In genomic region chr6:16769131-16769985, GRCh38 we compare ENCODE assay signal across 8 cellular contexts. TPM values are rescaled to one million over a fixed set of nuclear protein-coding genes. Genes with fewer than 3 reads are reported as not detected.
DNase-seq lines count a peak whose midpoint lies in the region; ATAC-seq, FAIRE-seq and TF ChIP-seq lines count a peak whose summit lies in the region.

No MANE protein-coding gene starts in this region.

- no peaks in the 10 kb centered on the region for H3K27me3 ChIP-seq in A673 (replicated peaks; ENCODE audit: insufficient read depth, low read depth, low read length, poor library complexity)
- H3K27me3 ChIP-seq in HCT116 (ENCODE audit: insufficient read depth, low read length) = no peaks in the 10 kb centered on the region
- no peaks in the 10 kb centered on the region for H3K27me3 ChIP-seq in keratinocyte (ENCODE audit: control insufficient read depth, extremely low read depth, insufficient read depth, low read length)

- H3K36me3 ChIP-seq in A673 (ENCODE audit: insufficient read depth, low read length, poor library complexity, severe bottlenecking) (no peaks in the 10 kb centered on the region), HCT116 (ENCODE audit: control insufficient read depth in 1 of 2, insufficient read depth in 2 of 2, low read length in 2 of 2) (no peaks in the 10 kb centered on the region), keratinocyte (ENCODE audit: control insufficient read depth in 2 of 2, extremely low read depth in 1 of 2, insufficient read depth in 2 of 2, low read length in 2 of 2) (no peaks in the 10 kb centered on the region)

- no peak for TF ChIP-seq RAD21 in HCT116 (IDR thresholded peaks at IDR 0.05; ENCODE audit: low read depth)

- RAD21 ChIA-PET in HCT116 (lab: Charles Lee; ENCODE audit: low non-redundant PET in 1 of 2, low total read pairs in 2 of 2, uncharacterized antibody in 2 of 2, unreplicated experiment in 2 of 2) = interaction anchor here (0.5 to 0.7 kb wide), 3 partner anchors 43 to 1085 kb away, joined by 3 to 4 read pairs (median 3); no protein-coding TSS in a partner anchor

- POLR2A ChIA-PET in A673 (lab: Charles Lee; ENCODE audit: low non-redundant PET) (no interaction called here), HCT116 (lab: Charles Lee) (interaction anchor here (1.0 to 1.2 kb wide), 2 partner anchors 35 to 57 kb away, joined by 3 to 4 read pairs; no protein-coding TSS in a partner anchor)

- H3K27ac ChIP-seq in A673 (ENCODE audit: low read depth, low read length, poor library complexity, severe bottlenecking) (no peak overlapping the region), HCT116 (ENCODE audit: low read depth, low read length) (peak overlapping the region; percentile 70), keratinocyte (ENCODE audit: control insufficient read depth, insufficient read depth, low read length) (peak overlapping the region; percentile 61)

- H3K9me3 ChIP-seq in A673 (ENCODE audit: low read depth, low read length, poor library complexity, severe bottlenecking) (no peaks in the 10 kb centered on the region), HCT116 (ENCODE audit: control insufficient read depth in 1 of 2, insufficient read depth in 1 of 2, low read depth in 1 of 2, low read length in 2 of 2) (no peaks in the 10 kb centered on the region), keratinocyte (ENCODE audit: control insufficient read depth, low read depth, low read length) (no peaks in the 10 kb centered on the region)

- CTCF ChIA-PET in A673 (lab: Charles Lee) = interaction anchor here (0.9 kb wide), 1 partner anchor 196 kb away, joined by 3 read pairs; no protein-coding TSS in a partner anchor
- CTCF ChIA-PET in HCT116 (lab: Charles Lee) = interaction anchor here (1.0 to 2.1 kb wide), 3 partner anchors 196 to 317 kb away, joined by 3 to 9 read pairs (median 3); no protein-coding TSS in a partner anchor

- intact Hi-C loops in A673 (cut with micrococcal nuclease; ENCODE audit: unreplicated experiment) (loop anchor here (10.0 kb wide), 1 partner anchor 105 kb away; no protein-coding TSS in a partner anchor), HCT116 (cut with micrococcal nuclease) (no loop called here)

- no peaks in the 10 kb centered on the region for H3K9me1 ChIP-seq in keratinocyte (ENCODE audit: control insufficient read depth, extremely low read depth, insufficient read depth, low read length)

- H4K20me1 ChIP-seq in HCT116 (ENCODE audit: insufficient read depth) = no peaks in the 10 kb centered on the region
- no peaks in the 10 kb centered on the region for H4K20me1 ChIP-seq in keratinocyte (ENCODE audit: control insufficient read depth, extremely low read depth, insufficient read depth, low read length)

- peak overlapping the region; percentile 30 for H3K4me3 Mint-ChIP-seq in activated naive CD8-positive, alpha-beta T cell

- TF ChIP-seq POLR2A in HCT116 (IDR thresholded peaks at IDR 0.05; ENCODE audit: borderline replicate concordance, extremely low read depth, insufficient read depth, insufficient read length) = no peak

- no peak overlapping the region for H3K4me3 ChIP-seq in A673 (ENCODE audit: low read depth, low read length, poor library complexity, severe bottlenecking)
- H3K4me3 ChIP-seq in HCT116 (replicated peaks in 1 of 2; ENCODE audit: low read depth in 1 of 2, low read length in 2 of 2) = peak overlapping the region in 1 of 2 experiments; percentile 38; a peak in 2 of 4 replicates
- H3K4me3 ChIP-seq in keratinocyte (ENCODE audit: control insufficient read depth in 2 of 3, extremely low read depth in 1 of 3, insufficient read depth in 2 of 3, low read depth in 1 of 3, low read length in 3 of 3) = peak overlapping the region in 1 of 3 experiments; percentile 47

- dilution Hi-C loops in keratinocyte (cut with MboI; ENCODE audit: extremely low pct_ligation_motif_present, low sequenced_read_pairs) = no loop called here

- H3K9ac ChIP-seq in HCT116 (ENCODE audit: low read length) (peak overlapping the region; percentile 33), keratinocyte (ENCODE audit: control insufficient read depth, extremely low read depth, insufficient read depth, low read length) (peak overlapping the region; percentile 10)

- DNase-seq in A673 (ENCODE audit: low spot score) (peak; percentile 93), HCT116 (ENCODE audit: low read depth, low spot score) (peak; percentile 84), keratinocyte (ENCODE audit: low read depth, low spot score) (no peak), NCI-H2081 treated with DMSO at 0.1 percent for 48 hours (lab: John Stamatoyannopoulos, UW) (no peak), NCI-H2029 treated with DMSO at 0.1 percent for 48 hours (lab: John Stamatoyannopoulos, UW) (no peak)
- peak; percentile 30 for DNase-seq in stimulated activated CD8-positive, alpha-beta memory T cell treated with anti-CD3 and anti-CD28 coated beads, Interleukin-12 subunit alpha, Interleukin-12 subunit beta, amount 100 ng/mL, for 24 hours (ENCODE audit: extremely low read depth)

- peak; percentile 86 for FAIRE-seq in keratinocyte (lab: Jason Lieb, UNC)

- no peaks in the 10 kb centered on the region for H3K27me3 Mint-ChIP-seq in activated naive CD8-positive, alpha-beta T cell

- H3K9me2 ChIP-seq in HCT116 (ENCODE audit: insufficient read depth) = no peaks in the 10 kb centered on the region

- H3K4me1 ChIP-seq in A673 (ENCODE audit: insufficient read depth, low read length, poor library complexity, severe bottlenecking) (peaks cover 63% of the 10 kb centered on the region), HCT116 (ENCODE audit: control insufficient read depth in 1 of 2, insufficient read depth in 2 of 2, low read length in 2 of 2) (peaks cover 63 to 73% of the 10 kb centered on the region in 2 experiments), keratinocyte (ENCODE audit: control insufficient read depth, extremely low read depth, insufficient read depth, low read length) (peaks cover 42% of the 10 kb centered on the region)

- peak overlapping the region; percentile 49 for H2AFZ ChIP-seq in HCT116 (ENCODE audit: low read depth, low read length, poor library complexity, severe bottlenecking)
- H2AFZ ChIP-seq in keratinocyte (ENCODE audit: control insufficient read depth, low read length) = no peak overlapping the region

- H3K79me2 ChIP-seq in HCT116 (ENCODE audit: insufficient read depth, low read length) = no peaks in the 10 kb centered on the region
- no peaks in the 10 kb centered on the region for H3K79me2 ChIP-seq in keratinocyte (ENCODE audit: control insufficient read depth, insufficient read depth, low read length)

- ATAC-seq in HCT116 (peak; percentile 78), SK-N-SH treated with all-trans-retinoic acid at 6 μM for 48 hours (peak; percentile 70)

- BruUV-seq in A673 (replicated peaks; lab: Mats Ljungman, UMichigan) (no TSS peak), HCT116 (replicated peaks; lab: Mats Ljungman, UMichigan) (no TSS peak)

- H3K4me1 Mint-ChIP-seq in activated naive CD8-positive, alpha-beta T cell (ENCODE audit: low read depth) = peaks cover 75% of the 10 kb centered on the region

- peak overlapping the region; percentile 6 for H3K27ac Mint-ChIP-seq in activated naive CD8-positive, alpha-beta T cell

- TF ChIP-seq CTCF in A673 (conservative IDR thresholded peaks at IDR 0.05; ENCODE audit: low read depth, low read length) (no peak), HCT116 (IDR thresholded peaks at IDR 0.05 in 2 of 3, conservative IDR thresholded peaks at IDR 0.05 in 1 of 3; ENCODE audit: borderline replicate concordance in 1 of 3, insufficient read depth in 1 of 3, low read depth in 2 of 3, low read length in 2 of 3) (no peak), keratinocyte (optimal IDR thresholded peaks at IDR 0.05 in 1 of 3, IDR thresholded peaks at IDR 0.05 in 1 of 3, conservative IDR thresholded peaks at IDR 0.05 in 1 of 3; ENCODE audit: extremely low read depth in 1 of 3, insufficient read depth in 2 of 3, low read length in 3 of 3) (no peak)

- no peaks in the 10 kb centered on the region for H3K9me3 Mint-ChIP-seq in activated naive CD8-positive, alpha-beta T cell (ENCODE audit: low read depth)

- peak overlapping the region; percentile 79 for H3K4me2 ChIP-seq in HCT116 (ENCODE audit: low read length)
- peak overlapping the region; percentile 70 for H3K4me2 ChIP-seq in keratinocyte (ENCODE audit: control insufficient read depth, extremely low read depth, insufficient read depth, low read depth, low read length)

- no peaks in the 10 kb centered on the region for H3K36me3 Mint-ChIP-seq in activated naive CD8-positive, alpha-beta T cell

TF ChIP-seq in HCT116, 20 proteins besides CTCF, POLR2A, EP300 and RAD21 (continues in another document):
- no peak for TF ChIP-seq EZH2phosphoT487 (IDR thresholded peaks at IDR 0.05; ENCODE audit: borderline replicate concordance)

TF ChIP-seq in SK-N-SH treated with all-trans-retinoic acid at 6 μM for 48 hours, 23 proteins besides CTCF, POLR2A, EP300 and RAD21 (continues in another document):
- TF ChIP-seq, protein P1, sequence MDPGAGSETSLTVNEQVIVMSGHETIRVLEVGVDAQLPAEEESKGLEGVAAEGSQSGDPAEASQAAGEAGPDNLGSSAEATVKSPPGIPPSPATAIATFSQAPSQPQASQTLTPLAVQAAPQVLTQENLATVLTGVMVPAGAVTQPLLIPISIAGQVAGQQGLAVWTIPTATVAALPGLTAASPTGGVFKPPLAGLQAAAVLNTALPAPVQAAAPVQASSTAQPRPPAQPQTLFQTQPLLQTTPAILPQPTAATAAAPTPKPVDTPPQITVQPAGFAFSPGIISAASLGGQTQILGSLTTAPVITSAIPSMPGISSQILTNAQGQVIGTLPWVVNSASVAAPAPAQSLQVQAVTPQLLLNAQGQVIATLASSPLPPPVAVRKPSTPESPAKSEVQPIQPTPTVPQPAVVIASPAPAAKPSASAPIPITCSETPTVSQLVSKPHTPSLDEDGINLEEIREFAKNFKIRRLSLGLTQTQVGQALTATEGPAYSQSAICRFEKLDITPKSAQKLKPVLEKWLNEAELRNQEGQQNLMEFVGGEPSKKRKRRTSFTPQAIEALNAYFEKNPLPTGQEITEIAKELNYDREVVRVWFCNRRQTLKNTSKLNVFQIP (CRISPR knock-in tag; IDR thresholded peaks at IDR 0.05; ENCODE audit: borderline replicate concordance, low read depth) = peak; percentile 78; the same call in 1 of the 2 replicates
- TF ChIP-seq TOX (CRISPR knock-in tag; IDR thresholded peaks at IDR 0.05; ENCODE audit: borderline replicate concordance) (peak; percentile 81), RARB (CRISPR knock-in tag; IDR thresholded peaks at IDR 0.05) (0 out of 2 replicates have a peak, but pooled peaks have one; percentile 72), BACH2 (CRISPR knock-in tag; IDR thresholded peaks at IDR 0.05; ENCODE audit: borderline replicate concordance) (no peak), TCF4 (CRISPR knock-in tag; IDR thresholded peaks at IDR 0.05; ENCODE audit: borderline replicate concordance) (no peak)

RNA-seq across cellular contexts. Expression of gene ATXN1, which starts 8.1 kb away (rescaled TPM):
- total RNA-seq in A673 (2021) (25.6 and 25.7 TPM in 2 replicates), HCT116 (2021; ENCODE audit: unreplicated experiment) (21.0 TPM)
- 7.9 and 9.7 TPM in 2 replicates for polyA plus RNA-seq in HCT116 (2012)
- polyA plus RNA-seq in keratinocyte = 9.4 to 9.7 TPM (median 9.4 TPM) in 3 replicates
- 6.3 TPM for polyA plus RNA-seq in keratinocyte (2011; ENCODE audit: low read depth)
- 7.3 and 7.5 TPM in 2 replicates for polyA plus RNA-seq in keratinocyte (2011; cell fraction: cytosol; rRNA removed)
- polyA plus RNA-seq in keratinocyte (2011; cell fraction: nucleus; rRNA removed) = 19.2 and 21.1 TPM in 2 replicates
- 8.8 and 11.5 TPM in 2 replicates for polyA plus RNA-seq in keratinocyte (2012; ENCODE audit: low replicate concordance)
- 13.2 to 34.1 TPM (median 23.4 TPM) in 3 replicates for polyA minus RNA-seq in keratinocyte
- 8.1 TPM for polyA minus RNA-seq in keratinocyte (2011; cell fraction: cytosol; rRNA and poly(A)+ RNA removed)
- polyA minus RNA-seq in keratinocyte (2011; cell fraction: nucleus; rRNA and poly(A)+ RNA removed) = 31.4 and 46.3 TPM in 2 replicates

Comparison
In these comparisons a context has a peak if more than half of its experiments do, and no peak if none do; other contexts are left out.
1. DNase-seq: peak in A673 (single experiment), HCT116 (single experiment) and stimulated activated CD8-positive, alpha-beta memory T cell treated with anti-CD3 and anti-CD28 coated beads, Interleukin-12 subunit alpha, Interleukin-12 subunit beta, amount 100 ng/mL, for 24 hours (single experiment); none in keratinocyte (single experiment), NCI-H2081 treated with DMSO at 0.1 percent for 48 hours (single experiment) and NCI-H2029 treated with DMSO at 0.1 percent for 48 hours (single experiment).